Comparison of ENCODE assay signal across 1 cellular context in genomic region chr5:75558972-75559632, GRCh38.
TF ChIP-seq lines count a peak whose summit lies in the region.

No MANE protein-coding gene starts in this region.

TF ChIP-seq in K562, 482 proteins besides CTCF, POLR2A, EP300 and RAD21 (continued from another document):
- no peak for TF ChIP-seq RBM17 (IDR thresholded peaks at IDR 0.05; ENCODE audit: borderline replicate concordance, low read depth, low read length)
- TF ChIP-seq NR4A1 (CRISPR knock-in tag; IDR thresholded peaks at IDR 0.05) = no peak
- no peak for TF ChIP-seq NR4A1 (tag; IDR thresholded peaks at IDR 0.05)
- TF ChIP-seq SMAD3 (CRISPR knock-in tag; conservative IDR thresholded peaks at IDR 0.05) = no peak
- TF ChIP-seq CEBPZ (IDR thresholded peaks at IDR 0.05; ENCODE audit: borderline replicate concordance, low read depth, low read length) = no peak
- peak; percentile 45 to 69; a peak in 3 of 4 replicates for TF ChIP-seq KDM1A (IDR thresholded peaks at IDR 0.05)
- TF ChIP-seq MAFF (IDR thresholded peaks at IDR 0.05; ENCODE audit: low read length) = 0 out of 2 replicates have a peak, but pooled peaks have one; percentile 9
